ENCODE assay signal across 8 cellular contexts in the genomic region with DNA sequence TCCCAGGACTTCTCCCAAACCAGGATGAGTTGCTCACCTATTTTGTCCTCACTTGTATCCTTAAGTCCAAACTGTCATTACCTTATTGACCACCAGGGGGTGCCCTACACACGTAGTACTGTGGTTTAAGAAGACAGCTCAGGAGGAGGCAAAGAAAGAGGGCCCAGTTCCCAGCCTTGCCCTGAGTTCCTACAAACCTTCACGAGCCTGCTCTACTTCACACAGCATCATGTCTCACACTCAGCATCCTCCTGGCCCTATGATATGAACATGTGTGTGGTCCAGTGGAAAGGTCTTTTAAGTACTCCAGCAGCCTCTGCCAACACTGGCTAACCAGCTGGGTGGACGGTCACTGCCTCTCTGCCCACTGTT. TPM values are rescaled to one million over a fixed set of nuclear protein-coding genes. Genes with fewer than 3 reads are reported as not detected.
A peak's percentile ranks its signal among the peaks of the same experiment; 100 is the strongest.
DNase-seq lines count a peak whose midpoint lies in the region; ATAC-seq, FAIRE-seq and TF ChIP-seq lines count a peak whose summit lies in the region.

No MANE protein-coding gene starts in this region.

- no peaks in the 10 kb centered on the region for H3K36me3 ChIP-seq in thoracic aorta

- ATAC-seq in thoracic aorta (ENCODE audit: insufficient number of reproducible peaks, low FRiP score, low read depth) (no peak), HG03025 (IDR thresholded peaks at IDR 0.05; ENCODE audit: low FRiP score, unreplicated experiment) (no peak)

- TF ChIP-seq CTCF in thoracic aorta (IDR thresholded peaks at IDR 0.05) = peak; percentile 86

- peak overlapping the region; percentile 30 for H3K27ac Mint-ChIP-seq in activated T-helper 2 cell treated with anti-CD3 and anti-CD28 coated beads, Interferon-gamma antibody, Interleukin-2, Interleukin-4, amounts not matched to agents 10 μg/mL and 5 μg/mL and 100 μg/mL, durations not matched to agents 14 hours and 24 hours and 36 hours

- peak overlapping the region in 1 of 2 donors; percentile 27 for H3K27ac ChIP-seq in thoracic aorta

- H3K9me3 ChIP-seq in thoracic aorta = no peaks in the 10 kb centered on the region

- H3K4me1 ChIP-seq in thoracic aorta (ENCODE audit: control insufficient read depth in 1 of 2, low read depth in 2 of 2) = peaks cover 23 to 32% of the 10 kb centered on the region in 2 donors

- H3K4me3 ChIP-seq in thoracic aorta = no peak overlapping the region

- H3K27me3 Mint-ChIP-seq in activated T-helper 2 cell treated with anti-CD3 and anti-CD28 coated beads, Interferon-gamma antibody, Interleukin-2, Interleukin-4, amounts not matched to agents 10 μg/mL and 5 μg/mL and 100 μg/mL, durations not matched to agents 14 hours and 24 hours and 36 hours (ENCODE audit: low read depth) = peaks cover 4% of the 10 kb centered on the region

- DNase-seq in NAMALWA (ENCODE audit: low spot score) (peak; percentile 96), SIG-M5 treated with dmso at 0.1 percent for 504 hours (lab: John Stamatoyannopoulos, UW; ENCODE audit: unreplicated experiment) (peak; percentile 92), fibroblast of the conjunctiva (ENCODE audit: low read depth) (peak; percentile 97), nucleus accumbens (lab: John Stamatoyannopoulos, UW) (peak in 54 of 56 donors; percentile 19 to 95 (median 61)), thoracic aorta (ENCODE audit: low spot score) (peak; percentile 97)
- DNase-seq in activated T-helper 2 cell treated with anti-CD3 and anti-CD28 coated beads, Interferon-gamma antibody, Interleukin-2, Interleukin-4, amounts not matched to agents 10 μg/mL and 5 μg/mL and 100 μg/mL, durations not matched to agents 14 hours and 24 hours and 36 hours (ENCODE audit: low spot score) = peak; percentile 74

- H3K36me3 Mint-ChIP-seq in activated T-helper 2 cell treated with anti-CD3 and anti-CD28 coated beads, Interferon-gamma antibody, Interleukin-2, Interleukin-4, amounts not matched to agents 10 μg/mL and 5 μg/mL and 100 μg/mL, durations not matched to agents 14 hours and 24 hours and 36 hours (ENCODE audit: low read depth) = peaks cover 21% of the 10 kb centered on the region

- H3K4me1 Mint-ChIP-seq in activated T-helper 2 cell treated with anti-CD3 and anti-CD28 coated beads, Interferon-gamma antibody, Interleukin-2, Interleukin-4, amounts not matched to agents 10 μg/mL and 5 μg/mL and 100 μg/mL, durations not matched to agents 14 hours and 24 hours and 36 hours (ENCODE audit: low read depth) = peaks cover 33% of the 10 kb centered on the region

- intact Hi-C loops in activated T-helper 2 cell treated with anti-CD3 and anti-CD28 coated beads, Interferon-gamma antibody, Interleukin-2, Interleukin-4, amounts not matched to agents 10 μg/mL and 5 μg/mL and 100 μg/mL, durations not matched to agents 14 hours and 24 hours and 36 hours (cut with micrococcal nuclease) = loop anchor here (1.0 to 5.0 kb wide), 3 partner anchors 21 to 175 kb away; a partner anchor contains a TSS

- H3K4me3 Mint-ChIP-seq in activated T-helper 2 cell treated with anti-CD3 and anti-CD28 coated beads, Interferon-gamma antibody, Interleukin-2, Interleukin-4, amounts not matched to agents 10 μg/mL and 5 μg/mL and 100 μg/mL, durations not matched to agents 14 hours and 24 hours and 36 hours (ENCODE audit: low read depth) = no peak overlapping the region

- H3K9me3 Mint-ChIP-seq in activated T-helper 2 cell treated with anti-CD3 and anti-CD28 coated beads, Interferon-gamma antibody, Interleukin-2, Interleukin-4, amounts not matched to agents 10 μg/mL and 5 μg/mL and 100 μg/mL, durations not matched to agents 14 hours and 24 hours and 36 hours = no peaks in the 10 kb centered on the region

- H3K27me3 ChIP-seq in thoracic aorta (replicated peaks; ENCODE audit: insufficient read depth) = no peaks in the 10 kb centered on the region

- peak; percentile 80 for FAIRE-seq in G401.6 (lab: Jason Lieb, UNC)

RNA-seq across cellular contexts. Expression of a gene that starts 8.1 kb away (rescaled TPM):
- 4.3 and 4.9 TPM in 2 replicates for total RNA-seq in activated T-helper 2 cell treated with anti-CD3 and anti-CD28 coated beads, Interferon-gamma antibody, Interleukin-2, Interleukin-4, amounts not matched to agents 10 μg/mL and 5 μg/mL and 100 μg/mL, durations not matched to agents 14 hours and 24 hours and 36 hours
- total RNA-seq in thoracic aorta = 10 to 100 TPM in 1 of 2 donors, 1 to 10 TPM in 1; 8.5 to 13.0 TPM

RNA-seq across cellular contexts. Expression of a gene that starts 8.4 kb away (rescaled TPM):
- total RNA-seq in activated T-helper 2 cell treated with anti-CD3 and anti-CD28 coated beads, Interferon-gamma antibody, Interleukin-2, Interleukin-4, amounts not matched to agents 10 μg/mL and 5 μg/mL and 100 μg/mL, durations not matched to agents 14 hours and 24 hours and 36 hours = 32.1 and 33.3 TPM in 2 replicates
- total RNA-seq in thoracic aorta = 10 to 100 TPM; 46.0 to 65.5 TPM

RNA-seq across cellular contexts. Expression of a gene that starts 11.0 kb away (rescaled TPM):
- 26.6 and 27.0 TPM in 2 replicates for total RNA-seq in activated T-helper 2 cell treated with anti-CD3 and anti-CD28 coated beads, Interferon-gamma antibody, Interleukin-2, Interleukin-4, amounts not matched to agents 10 μg/mL and 5 μg/mL and 100 μg/mL, durations not matched to agents 14 hours and 24 hours and 36 hours
- total RNA-seq in thoracic aorta = 10 to 100 TPM in 1 of 2 donors, 1 to 10 TPM in 1; 6.7 to 23.8 TPM

RNA-seq across cellular contexts. Expression of a gene that starts 15.6 kb away (rescaled TPM):
- total RNA-seq in activated T-helper 2 cell treated with anti-CD3 and anti-CD28 coated beads, Interferon-gamma antibody, Interleukin-2, Interleukin-4, amounts not matched to agents 10 μg/mL and 5 μg/mL and 100 μg/mL, durations not matched to agents 14 hours and 24 hours and 36 hours = 7.2 and 8.1 TPM in 2 replicates
- total RNA-seq in thoracic aorta = 10 to 100 TPM; 10.5 to 14.8 TPM

RNA-seq across cellular contexts. Expression of a gene that starts 22.4 kb away (rescaled TPM):
- total RNA-seq in activated T-helper 2 cell treated with anti-CD3 and anti-CD28 coated beads, Interferon-gamma antibody, Interleukin-2, Interleukin-4, amounts not matched to agents 10 μg/mL and 5 μg/mL and 100 μg/mL, durations not matched to agents 14 hours and 24 hours and 36 hours = 344 and 351 TPM in 2 replicates
- 100 to 1,000 TPM in 1 of 2 donors, 10 to 100 TPM in 1; 77.3 to 106 TPM for total RNA-seq in thoracic aorta
